ENCODE assay signal across 1 cellular context in genomic region chr6:30840922-30841643, GRCh38.
TF ChIP-seq lines count a peak whose summit lies in the region.

No MANE protein-coding gene starts in this region.

TF ChIP-seq in GM12878, 131 proteins besides CTCF, POLR2A, EP300 and RAD21 (continued from another document):
- TF ChIP-seq ZZZ3 (IDR thresholded peaks at IDR 0.05; ENCODE audit: control insufficient read depth, insufficient read length, low read depth), result no peak
- no peak for TF ChIP-seq RBBP5 (conservative IDR thresholded peaks at IDR 0.05)
- no peak for TF ChIP-seq NFYA (IDR thresholded peaks at IDR 0.05; ENCODE audit: borderline replicate concordance, low read depth, low read length)
- no peak for TF ChIP-seq TARDBP (IDR thresholded peaks at IDR 0.05; ENCODE audit: borderline replicate concordance)
- TF ChIP-seq, protein P1, sequence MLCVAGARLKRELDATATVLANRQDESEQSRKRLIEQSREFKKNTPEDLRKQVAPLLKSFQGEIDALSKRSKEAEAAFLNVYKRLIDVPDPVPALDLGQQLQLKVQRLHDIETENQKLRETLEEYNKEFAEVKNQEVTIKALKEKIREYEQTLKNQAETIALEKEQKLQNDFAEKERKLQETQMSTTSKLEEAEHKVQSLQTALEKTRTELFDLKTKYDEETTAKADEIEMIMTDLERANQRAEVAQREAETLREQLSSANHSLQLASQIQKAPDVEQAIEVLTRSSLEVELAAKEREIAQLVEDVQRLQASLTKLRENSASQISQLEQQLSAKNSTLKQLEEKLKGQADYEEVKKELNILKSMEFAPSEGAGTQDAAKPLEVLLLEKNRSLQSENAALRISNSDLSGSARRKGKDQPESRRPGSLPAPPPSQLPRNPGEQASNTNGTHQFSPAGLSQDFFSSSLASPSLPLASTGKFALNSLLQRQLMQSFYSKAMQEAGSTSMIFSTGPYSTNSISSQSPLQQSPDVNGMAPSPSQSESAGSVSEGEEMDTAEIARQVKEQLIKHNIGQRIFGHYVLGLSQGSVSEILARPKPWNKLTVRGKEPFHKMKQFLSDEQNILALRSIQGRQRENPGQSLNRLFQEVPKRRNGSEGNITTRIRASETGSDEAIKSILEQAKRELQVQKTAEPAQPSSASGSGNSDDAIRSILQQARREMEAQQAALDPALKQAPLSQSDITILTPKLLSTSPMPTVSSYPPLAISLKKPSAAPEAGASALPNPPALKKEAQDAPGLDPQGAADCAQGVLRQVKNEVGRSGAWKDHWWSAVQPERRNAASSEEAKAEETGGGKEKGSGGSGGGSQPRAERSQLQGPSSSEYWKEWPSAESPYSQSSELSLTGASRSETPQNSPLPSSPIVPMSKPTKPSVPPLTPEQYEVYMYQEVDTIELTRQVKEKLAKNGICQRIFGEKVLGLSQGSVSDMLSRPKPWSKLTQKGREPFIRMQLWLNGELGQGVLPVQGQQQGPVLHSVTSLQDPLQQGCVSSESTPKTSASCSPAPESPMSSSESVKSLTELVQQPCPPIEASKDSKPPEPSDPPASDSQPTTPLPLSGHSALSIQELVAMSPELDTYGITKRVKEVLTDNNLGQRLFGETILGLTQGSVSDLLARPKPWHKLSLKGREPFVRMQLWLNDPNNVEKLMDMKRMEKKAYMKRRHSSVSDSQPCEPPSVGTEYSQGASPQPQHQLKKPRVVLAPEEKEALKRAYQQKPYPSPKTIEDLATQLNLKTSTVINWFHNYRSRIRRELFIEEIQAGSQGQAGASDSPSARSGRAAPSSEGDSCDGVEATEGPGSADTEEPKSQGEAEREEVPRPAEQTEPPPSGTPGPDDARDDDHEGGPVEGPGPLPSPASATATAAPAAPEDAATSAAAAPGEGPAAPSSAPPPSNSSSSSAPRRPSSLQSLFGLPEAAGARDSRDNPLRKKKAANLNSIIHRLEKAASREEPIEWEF (IDR thresholded peaks at IDR 0.05; ENCODE audit: insufficient replicate concordance, low read depth, low read length), result no peak
- TF ChIP-seq, protein P2, sequence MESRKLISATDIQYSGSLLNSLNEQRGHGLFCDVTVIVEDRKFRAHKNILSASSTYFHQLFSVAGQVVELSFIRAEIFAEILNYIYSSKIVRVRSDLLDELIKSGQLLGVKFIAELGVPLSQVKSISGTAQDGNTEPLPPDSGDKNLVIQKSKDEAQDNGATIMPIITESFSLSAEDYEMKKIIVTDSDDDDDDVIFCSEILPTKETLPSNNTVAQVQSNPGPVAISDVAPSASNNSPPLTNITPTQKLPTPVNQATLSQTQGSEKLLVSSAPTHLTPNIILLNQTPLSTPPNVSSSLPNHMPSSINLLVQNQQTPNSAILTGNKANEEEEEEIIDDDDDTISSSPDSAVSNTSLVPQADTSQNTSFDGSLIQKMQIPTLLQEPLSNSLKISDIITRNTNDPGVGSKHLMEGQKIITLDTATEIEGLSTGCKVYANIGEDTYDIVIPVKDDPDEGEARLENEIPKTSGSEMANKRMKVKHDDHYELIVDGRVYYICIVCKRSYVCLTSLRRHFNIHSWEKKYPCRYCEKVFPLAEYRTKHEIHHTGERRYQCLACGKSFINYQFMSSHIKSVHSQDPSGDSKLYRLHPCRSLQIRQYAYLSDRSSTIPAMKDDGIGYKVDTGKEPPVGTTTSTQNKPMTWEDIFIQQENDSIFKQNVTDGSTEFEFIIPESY (IDR thresholded peaks at IDR 0.05), result no peak
- TF ChIP-seq HCFC1 (IDR thresholded peaks at IDR 0.05; ENCODE audit: low read length), result no peak
